ENCODE assay signal across 1 cellular context in genomic region chr3:179653106-179653776, GRCh38.
TF ChIP-seq lines count a peak whose summit lies in the region.

No MANE protein-coding gene starts in this region.

TF ChIP-seq in A549, 52 proteins besides CTCF, POLR2A, EP300 and RAD21 (continued from another document):
- TF ChIP-seq BCL3 (IDR thresholded peaks at IDR 0.05) (no peak), ZNF302 (CRISPR knock-in tag; IDR thresholded peaks at IDR 0.05) (no peak), HEYL (CRISPR knock-in tag; IDR thresholded peaks at IDR 0.05) (no peak), POLR2AphosphoS2 (conservative IDR thresholded peaks at IDR 0.05; ENCODE audit: low read length) (no peak), NPAS2 (CRISPR knock-in tag; IDR thresholded peaks at IDR 0.05; ENCODE audit: borderline replicate concordance) (no peak), HDAC2 (IDR thresholded peaks at IDR 0.05) (no peak), MAFK (IDR thresholded peaks at IDR 0.05; ENCODE audit: partially characterized antibody) (no peak), MYC (IDR thresholded peaks at IDR 0.05; ENCODE audit: borderline replicate concordance, low read length) (no peak), GATA3 (IDR thresholded peaks at IDR 0.05; ENCODE audit: borderline replicate concordance) (no peak), HES2 (IDR thresholded peaks at IDR 0.05) (no peak), HOXB5 (CRISPR knock-in tag; IDR thresholded peaks at IDR 0.05) (no peak), KDM1A (IDR thresholded peaks at IDR 0.05; ENCODE audit: low read depth) (no peak), TP53 (CRISPR knock-in tag; IDR thresholded peaks at IDR 0.05) (no peak), EHF (CRISPR knock-in tag; IDR thresholded peaks at IDR 0.05) (no peak), NFE2L2 (conservative IDR thresholded peaks at IDR 0.05; ENCODE audit: low read length) (no peak), JUNB (IDR thresholded peaks at IDR 0.05) (no peak), KDM5A (IDR thresholded peaks at IDR 0.05) (no peak), ESRRA (IDR thresholded peaks at IDR 0.05; ENCODE audit: borderline replicate concordance, low read length) (no peak), HOXB13 (CRISPR knock-in tag; IDR thresholded peaks at IDR 0.05; ENCODE audit: low read depth) (no peak), USF2 (IDR thresholded peaks at IDR 0.05) (no peak), E2F6 (IDR thresholded peaks at IDR 0.05; ENCODE audit: borderline replicate concordance, low read depth) (peak; percentile 51; the same call in 1 of the 2 replicates), ZSCAN20 (CRISPR knock-in tag; IDR thresholded peaks at IDR 0.05) (no peak), CBX2 (IDR thresholded peaks at IDR 0.05; ENCODE audit: borderline replicate concordance, low read depth) (no peak), FOXS1 (CRISPR knock-in tag; IDR thresholded peaks at IDR 0.05) (no peak), NR3C1 (IDR thresholded peaks at IDR 0.05) (no peak), RFX5 (IDR thresholded peaks at IDR 0.05) (no peak), ZFP36 (IDR thresholded peaks at IDR 0.05; ENCODE audit: borderline replicate concordance, partially characterized antibody) (no peak), HOXA7 (CRISPR knock-in tag; IDR thresholded peaks at IDR 0.05) (no peak), JUN (IDR thresholded peaks at IDR 0.05) (peak in 1 of 2 experiments; percentile 24; a peak in 1 of 5 replicates), CEBPB (IDR thresholded peaks at IDR 0.05) (no peak)
